27 cellular contexts compared by ENCODE assay signal in genomic region chr10:127059314-127059713, GRCh38.
"Had no signal": no experiment of that assay in that cellular context is flagged by ENCODE, and none has a peak within 500 bp of the region (broad histone marks: within the 10 kb centered on the region; RNA-seq: fewer than 3 reads in every experiment).

No MANE protein-coding gene starts in this region.

- H3K4me1 ChIP-seq: colonic mucosa, esophagus muscularis mucosa, esophagus squamous epithelium, foreskin keratinocyte, gastrocnemius medialis, gastroesophageal sphincter, heart left ventricle, heart right ventricle had no signal

- H3K79me2 ChIP-seq: hepatocyte had no signal

- H3K4me3 ChIP-seq: colonic mucosa, coronary artery, dorsolateral prefrontal cortex, esophagus muscularis mucosa, esophagus squamous epithelium, gastrocnemius medialis, gastroesophageal sphincter, heart left ventricle, heart right ventricle, hepatocyte had no signal

- H3K9me3 ChIP-seq: colonic mucosa had no signal

- H3K27ac ChIP-seq: colonic mucosa, coronary artery, dorsolateral prefrontal cortex, epithelial cell of prostate, esophagus muscularis mucosa, esophagus squamous epithelium, foreskin keratinocyte, gastrocnemius medialis, gastroesophageal sphincter, heart left ventricle, heart right ventricle, hepatocyte had no signal

- FAIRE-seq: colon, endometrium, endothelial cell of umbilical vein had no signal

- H3K36me3 ChIP-seq: gastrocnemius medialis had no signal

- H3K4me2 ChIP-seq: hepatocyte had no signal

- H2AFZ ChIP-seq: hepatocyte had no signal

- H3K27me3 ChIP-seq: colonic mucosa, dorsolateral prefrontal cortex, esophagus muscularis mucosa, esophagus squamous epithelium, foreskin keratinocyte, gastrocnemius medialis, gastroesophageal sphincter, heart left ventricle, heart right ventricle, hepatocyte had no signal

- DNase-seq: colonic mucosa; cortex of kidney; dermis blood vessel endothelial cell; dorsolateral prefrontal cortex; effector CD4-positive, alpha-beta T cell; effector CD8-positive, alpha-beta T cell; effector memory CD4-positive, alpha-beta T cell; effector memory CD8-positive, alpha-beta T cell; endodermal cell; erythroblast; esophagus squamous epithelium; foreskin fibroblast; foreskin keratinocyte; foreskin melanocyte; gastrocnemius medialis; glutamatergic neuron; heart left ventricle; heart right ventricle had no signal

- ATAC-seq: effector memory CD8-positive, alpha-beta T cell; esophagus mucosa; foreskin keratinocyte; gastrocnemius medialis; gastroesophageal sphincter; heart left ventricle; heart right ventricle had no signal
